In genomic region chrX:146127617-146128016, GRCh38 we compare ENCODE assay signal across 9 cellular contexts.
"Had no signal": no experiment of that assay in that cellular context is flagged by ENCODE, and none has a peak within 500 bp of the region (broad histone marks: within the 10 kb centered on the region; RNA-seq: fewer than 3 reads in every experiment).

No MANE protein-coding gene starts in this region.

- H3K27ac ChIP-seq: HL-60 had no signal

- H3K27ac Mint-ChIP-seq: GM23338, H9 had no signal

- DNase-seq: H9, HCEC 1CT, IMR-90 had no signal

- ATAC-seq: GM23338, K562 had no signal

- H2AFZ ChIP-seq: GM23338 had no signal

- FAIRE-seq: H1, H54, HTR-8/SVneo, K562 had no signal

- H3K4me2 ChIP-seq: GM23338 had no signal

- H3K4me3 Mint-ChIP-seq: GM23338, H9 had no signal

- H3K4me3 ChIP-seq: GM23338, K562 had no signal

- H3K4me1 Mint-ChIP-seq: GM23338, H9 had no signal
